In the genomic region with DNA sequence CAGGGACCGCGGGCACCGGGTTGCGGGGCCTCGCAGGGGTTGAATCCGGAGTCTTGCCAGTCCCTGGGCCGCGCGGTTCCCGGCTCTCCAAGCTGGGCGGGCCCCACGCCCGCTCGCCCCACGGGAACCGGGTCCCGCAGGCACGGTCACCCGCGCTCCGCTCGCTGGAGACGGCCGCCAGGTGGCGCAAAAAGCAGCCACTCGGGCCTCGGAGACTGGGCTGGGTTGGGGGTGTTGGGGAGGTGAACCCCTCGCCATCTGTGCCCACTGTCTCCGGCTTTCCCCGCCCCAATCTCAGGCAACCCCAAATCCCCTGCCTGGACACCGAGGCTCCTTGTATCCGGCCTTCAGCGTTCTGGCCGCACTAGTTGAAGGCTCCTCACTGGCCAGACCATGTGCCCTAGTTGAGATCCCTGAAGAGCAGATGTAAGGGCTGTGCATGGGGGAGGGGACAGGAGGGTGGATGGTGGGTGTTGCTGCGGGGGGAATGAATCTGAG, we compare ENCODE assay signal across 1 cellular context.
TF ChIP-seq lines count a peak whose summit lies in the region.

No MANE protein-coding gene starts in this region.

TF ChIP-seq in HCT116, 20 proteins besides CTCF, POLR2A, EP300 and RAD21:
- TF ChIP-seq, protein P1, sequence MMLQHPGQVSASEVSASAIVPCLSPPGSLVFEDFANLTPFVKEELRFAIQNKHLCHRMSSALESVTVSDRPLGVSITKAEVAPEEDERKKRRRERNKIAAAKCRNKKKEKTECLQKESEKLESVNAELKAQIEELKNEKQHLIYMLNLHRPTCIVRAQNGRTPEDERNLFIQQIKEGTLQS (IDR thresholded peaks at IDR 0.05): no peak
- TF ChIP-seq SRF (IDR thresholded peaks at IDR 0.05; ENCODE audit: low read depth) (no peak), POLR2AphosphoS5 (IDR thresholded peaks at IDR 0.05; ENCODE audit: low read depth, low read length) (no peak), JUND (IDR thresholded peaks at IDR 0.05) (no peak), SP1 (IDR thresholded peaks at IDR 0.05; ENCODE audit: low read depth) (no peak), TCF7L2 (IDR thresholded peaks at IDR 0.05; ENCODE audit: borderline replicate concordance, extremely low read depth, insufficient read depth, insufficient read length) (no peak), FOSL1 (IDR thresholded peaks at IDR 0.05; ENCODE audit: low read depth) (no peak), EZH2phosphoT487 (IDR thresholded peaks at IDR 0.05; ENCODE audit: borderline replicate concordance) (no peak), YY1 (IDR thresholded peaks at IDR 0.05; ENCODE audit: extremely low read depth, insufficient replicate concordance, low read depth, low read length) (no peak), EZH2 (IDR thresholded peaks at IDR 0.05) (no peak), EGR1 (IDR thresholded peaks at IDR 0.05; ENCODE audit: low read depth) (no peak), ZFX (IDR thresholded peaks at IDR 0.05) (no peak), CEBPB (IDR thresholded peaks at IDR 0.05; ENCODE audit: low read depth) (no peak), CBX3 (IDR thresholded peaks at IDR 0.05; ENCODE audit: low read depth) (no peak)
- TF ChIP-seq, protein P2, sequence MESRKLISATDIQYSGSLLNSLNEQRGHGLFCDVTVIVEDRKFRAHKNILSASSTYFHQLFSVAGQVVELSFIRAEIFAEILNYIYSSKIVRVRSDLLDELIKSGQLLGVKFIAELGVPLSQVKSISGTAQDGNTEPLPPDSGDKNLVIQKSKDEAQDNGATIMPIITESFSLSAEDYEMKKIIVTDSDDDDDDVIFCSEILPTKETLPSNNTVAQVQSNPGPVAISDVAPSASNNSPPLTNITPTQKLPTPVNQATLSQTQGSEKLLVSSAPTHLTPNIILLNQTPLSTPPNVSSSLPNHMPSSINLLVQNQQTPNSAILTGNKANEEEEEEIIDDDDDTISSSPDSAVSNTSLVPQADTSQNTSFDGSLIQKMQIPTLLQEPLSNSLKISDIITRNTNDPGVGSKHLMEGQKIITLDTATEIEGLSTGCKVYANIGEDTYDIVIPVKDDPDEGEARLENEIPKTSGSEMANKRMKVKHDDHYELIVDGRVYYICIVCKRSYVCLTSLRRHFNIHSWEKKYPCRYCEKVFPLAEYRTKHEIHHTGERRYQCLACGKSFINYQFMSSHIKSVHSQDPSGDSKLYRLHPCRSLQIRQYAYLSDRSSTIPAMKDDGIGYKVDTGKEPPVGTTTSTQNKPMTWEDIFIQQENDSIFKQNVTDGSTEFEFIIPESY (IDR thresholded peaks at IDR 0.05; ENCODE audit: extremely low read depth, insufficient replicate concordance, low read length): no peak
